In genomic region chr10:88642254-88642653, GRCh38 we compare ENCODE assay signal across 20 cellular contexts. TPM values are rescaled to one million over a fixed set of nuclear protein-coding genes. Genes with fewer than 3 reads are reported as not detected.
DNase-seq lines count a peak whose midpoint lies in the region; FAIRE-seq and TF ChIP-seq lines count a peak whose summit lies in the region.
"Had no signal": no experiment of that assay in that cellular context is flagged by ENCODE, and none has a peak within 500 bp of the region (broad histone marks: within the 10 kb centered on the region; RNA-seq: fewer than 3 reads in every experiment).

No MANE protein-coding gene starts in this region.

- CTCF ChIA-PET in RWPE1 (lab: Yijun Ruan, JAX) (no interaction called here), GM10248 (lab: Yijun Ruan, JAX) (interaction anchor here (1.4 kb wide), 1 partner anchor 17 kb away, joined by 4 read pairs; no protein-coding TSS in a partner anchor)

- 0 out of 2 replicates have a peak, but pooled peaks cover 12% of the 10 kb centered on the region for H3F3A ChIP-seq in GM23248 (ENCODE audit: insufficient read depth)

- no peaks in the 10 kb centered on the region for H3K36me3 ChIP-seq in GM23248 (ENCODE audit: low read depth)
- H3K36me3 ChIP-seq in stomach, result no peaks in the 10 kb centered on the region

- no peak overlapping the region for H2AFZ ChIP-seq in GM23248
- H2AFZ ChIP-seq: GM23338 had no signal

- peaks cover 12% of the 10 kb centered on the region for H3K4me1 ChIP-seq in GM23248 (ENCODE audit: insufficient read depth)
- H3K4me1 ChIP-seq in stomach, result peaks cover 6 to 26% (median 11%) of the 10 kb centered on the region in 4 donors

- no peaks in the 10 kb centered on the region for H3K9me2 ChIP-seq in GM23248 (ENCODE audit: insufficient read depth)

- no peaks in the 10 kb centered on the region for H3K27me3 ChIP-seq in GM23248 (replicated peaks; ENCODE audit: insufficient read depth)
- no peaks in the 10 kb centered on the region for H3K27me3 ChIP-seq in stomach

- in situ Hi-C loops in GM23248 (cut with MboI), result no loop called here

- no peak overlapping the region for H3K27ac ChIP-seq in GM23248
- H3K27ac ChIP-seq in RWPE1, result no peak overlapping the region
- H3K27ac ChIP-seq in stomach, result peak overlapping the region in 3 of 5 donors; percentile 1 to 36 (median 33)

- intact Hi-C loops in stomach (cut with DNase I; ENCODE audit: low total_unique reads), result no loop called here

- POLR2A ChIA-PET in RWPE1 (lab: Yijun Ruan, JAX; ENCODE audit: low non-redundant PET) (no interaction called here), GM10248 (lab: Yijun Ruan, JAX) (no interaction called here)

- H3K9me3 ChIP-seq in GM23248 (ENCODE audit: low read depth), result no peaks in the 10 kb centered on the region
- H3K9me3 ChIP-seq in stomach, result peaks cover 5 to 15% (median 10%) of the 10 kb centered on the region in 4 donors

- no peak for TF ChIP-seq EP300 in stomach (IDR thresholded peaks at IDR 0.05)

- no peak overlapping the region for H3K4me2 ChIP-seq in GM23248 (ENCODE audit: unreplicated experiment)
- H3K4me2 ChIP-seq: GM23338 had no signal

- FAIRE-seq in GM12892 (lab: Jason Lieb, UNC), result no peak
- FAIRE-seq: D721Med had no signal

- WGBS in GM23248 (ENCODE audit: low coverage in 1 of 2, low lambda C conversion rate in 2 of 2, missing lambda C conversion rate in 2 of 2), 2 experiments, result 73 to 74% methylated on average over 5 of the region's 5 CpGs
- WGBS in stomach, 5 donors, result 70 to 80% (median 73%) methylated on average over 5 of the region's 5 CpGs

- no peak for TF ChIP-seq CTCF in RWPE1 (conservative IDR thresholded peaks at IDR 0.05; ENCODE audit: low read depth)
- no peak for TF ChIP-seq CTCF in stomach (IDR thresholded peaks at IDR 0.05)
- TF ChIP-seq CTCF in GM10248 (IDR thresholded peaks at IDR 0.05; ENCODE audit: control extremely low read depth, extremely low read depth, low read depth, missing control alignments), result no peak

- H3K79me2 ChIP-seq in GM23248 (ENCODE audit: insufficient read depth), result no peaks in the 10 kb centered on the region

- TF ChIP-seq POLR2A in stomach (IDR thresholded peaks at IDR 0.05) (no peak), GM12892 (IDR thresholded peaks at IDR 0.05; ENCODE audit: low read depth, low read length) (no peak)

- no peak overlapping the region for H3K9ac ChIP-seq in GM23248

- no peaks in the 10 kb centered on the region for H4K20me1 ChIP-seq in GM23248 (ENCODE audit: insufficient read depth)

- DNase-seq in GM23248 (peak; percentile 4), LHCN-M2 (ENCODE audit: low read depth) (peak; percentile 25), RWPE1 (ENCODE audit: low spot score) (peak; percentile 47), stomach (no peak), SKM-1 (lab: John Stamatoyannopoulos, UW; ENCODE audit: unreplicated experiment) (no peak), GM10248 (ENCODE audit: extremely low spot score) (no peak), GM12892 (ENCODE audit: insufficient read length) (no peak)
- DNase-seq: CD8-positive, alpha-beta T cell; COR-L47; DMS153; DMS79 treated with DMSO at 0.1 percent for 48 hours; GDM1; H7 had no signal

- H3K4me3 ChIP-seq in GM23248, result no peak overlapping the region
- H3K4me3 ChIP-seq in stomach, result no peak overlapping the region
- H3K4me3 ChIP-seq: A549, GM23338 had no signal

RNA-seq across cellular contexts. Expression of gene LIPF, which starts 22.0 kb away (rescaled TPM):
- total RNA-seq in GM23248 (2014; rRNA removed; shearing (Covaris generic)), result not detected in 2 replicates
- polyA plus RNA-seq in GM23248 (2016; fragmentation: Nextera tagmentation; extraction: Ambion mirVana) (not detected in 2 replicates), stomach (over 10,000 TPM; 15,849 to 36,465 (median 28,381) TPM)
- total RNA-seq in LHCN-M2 (2014; rRNA removed) (0.32 TPM in 1 of 2 replicates, not detected in the other), stomach (over 10,000 TPM in 2 of 5 donors, 1,000 to 10,000 TPM in 1, 100 to 1,000 TPM in 2; 201 to 18,610 (median 2,926) TPM)
- polyA plus RNA-seq in LHCN-M2 (2012), result not detected
- polyA plus RNA-seq in GM12892 (2012; ENCODE audit: missing spikeins), result not detected
- total RNA-seq: CD8-positive, alpha-beta T cell; GM23338; H7; HT-29 had no signal
- polyA plus RNA-seq: A549, BJ, CD14-positive monocyte, GM23338, IgD-negative memory B cell had no signal

RNA-seq across cellular contexts. Expression of gene LIPJ, which starts 55.7 kb away (rescaled TPM):
- total RNA-seq in GM23248 (2014; rRNA removed; shearing (Covaris generic)), result not detected in 2 replicates
- polyA plus RNA-seq in GM23248 (2016; fragmentation: Nextera tagmentation; extraction: Ambion mirVana) (0.18 TPM in 1 of 2 replicates, not detected in the other), stomach (under 1 TPM in 1 of 3 donors, not detected in 2; 0.55 TPM)
- total RNA-seq in LHCN-M2 (2014; rRNA removed) (not detected in 2 replicates), stomach (1 to 10 TPM in 1 of 5 donors, under 1 TPM in 1, not detected in 3; 0.92 to 5.3 TPM)
- not detected for polyA plus RNA-seq in LHCN-M2 (2012)
- polyA plus RNA-seq in GM12892 (2012; ENCODE audit: missing spikeins), result 0.06 TPM
- total RNA-seq: CD8-positive, alpha-beta T cell; H7; HT-29 had no signal
- polyA plus RNA-seq: A549, BJ, CD14-positive monocyte, GM23338, IgD-negative memory B cell had no signal

RNA-seq across cellular contexts. Expression of gene RNLS, which starts 59.1 kb away (rescaled TPM):
- 15.3 and 23.1 TPM in 2 replicates for total RNA-seq in GM23248 (2014; rRNA removed; shearing (Covaris generic))
- polyA plus RNA-seq in GM23248 (2016; fragmentation: Nextera tagmentation; extraction: Ambion mirVana) (9.3 and 11.5 TPM in 2 replicates), stomach (10 to 100 TPM; 11.2 to 21.5 (median 18.5) TPM)
- total RNA-seq in LHCN-M2 (2014; rRNA removed) (not detected in 2 replicates), stomach (10 to 100 TPM in 1 of 5 donors, 1 to 10 TPM in 2, not detected in 2; 6.7 to 12.0 (median 9.5) TPM)
- polyA plus RNA-seq in LHCN-M2 (2012), result 0.09 TPM
- polyA plus RNA-seq in GM12892 (2012; ENCODE audit: missing spikeins), result 4.7 TPM

Comparison
In these comparisons a context has a peak if more than half of its experiments do, and no peak if none do; other contexts are left out.
1. DNase-seq: peak in GM23248 (single experiment), LHCN-M2 (single experiment) and RWPE1 (single experiment); none in stomach (single experiment), SKM-1 (single experiment), GM10248 (single experiment) and GM12892 (single experiment).
2. H3K27ac ChIP-seq: peak in stomach (3 of 5); none in GM23248 (single experiment) and RWPE1 (single experiment).
3. RNA of gene LIPF, which starts 22.0 kb away (total RNA-seq): 201 to 18,610 TPM in stomach; not detected in GM23248 and 0.32 TPM in LHCN-M2; every median in the first group is over 100 times any median in the second.